Comparison of ENCODE assay signal across 20 cellular contexts in genomic region chr22:23744001-23744400, GRCh38. TPM values are rescaled to one million over a fixed set of nuclear protein-coding genes. Genes with fewer than 3 reads are reported as not detected.
DNase-seq lines count a peak whose midpoint lies in the region; ATAC-seq, FAIRE-seq and TF ChIP-seq lines count a peak whose summit lies in the region.
"Had no signal": no experiment of that assay in that cellular context is flagged by ENCODE, and none has a peak within 500 bp of the region (broad histone marks: within the 10 kb centered on the region; RNA-seq: fewer than 3 reads in every experiment).

No MANE protein-coding gene starts in this region.

- in situ Hi-C loops in GM12878 (cut with MboI), result no loop called here

- DNase-seq in GM12878 (ENCODE audit: low read depth, low spot score) (no peak), osteoblast (ENCODE audit: insufficient read length, low spot score, missing footprints) (peak; percentile 65), COLO668 (lab: John Stamatoyannopoulos, UW; ENCODE audit: unreplicated experiment) (no peak)
- DNase-seq: BE2C; Caco-2; CD4-positive, CD25-positive, alpha-beta regulatory T cell; CD8-positive, alpha-beta memory T cell; H9 had no signal

- H3K9ac ChIP-seq in GM12878 (ENCODE audit: control insufficient read depth, insufficient read depth, low read length) (no peak overlapping the region), subcutaneous abdominal adipose tissue (ENCODE audit: low read length in 5 of 5) (peak overlapping the region in 1 of 5 donors; percentile 76)

- no peak for TF ChIP-seq RAD21 in GM12878 (IDR thresholded peaks at IDR 0.05; ENCODE audit: insufficient read depth, low read depth, low read length)

- H4K20me1 ChIP-seq in GM12878 (ENCODE audit: control insufficient read depth, insufficient read depth), result no peaks in the 10 kb centered on the region
- H4K20me1 ChIP-seq in osteoblast (ENCODE audit: insufficient read depth, low read length), result peaks cover 4% of the 10 kb centered on the region

- WGBS in GM12878 (ENCODE audit: insufficient coverage, insufficient replicate concordance, low lambda C conversion rate, missing lambda C conversion rate), result 95% methylated on average over 13 of the region's 13 CpGs

- no peak for TF ChIP-seq EP300 in GM12878 (IDR thresholded peaks at IDR 0.05; ENCODE audit: borderline replicate concordance in 1 of 2, control insufficient read depth in 1 of 2, low read depth in 2 of 2, low read length in 2 of 2)

- H3K36me3 ChIP-seq in GM12878 (ENCODE audit: control insufficient read depth in 2 of 2, insufficient read depth in 2 of 2, low read length in 1 of 2), result no peaks in the 10 kb centered on the region; a peak in 1 of 4 replicates
- peaks cover 25% of the 10 kb centered on the region for H3K36me3 ChIP-seq in osteoblast (ENCODE audit: insufficient read depth, low read length)
- H3K36me3 ChIP-seq in subcutaneous abdominal adipose tissue (ENCODE audit: control insufficient read depth in 5 of 5, insufficient read depth in 5 of 5, low read length in 5 of 5), result peaks cover 4 to 42% (median 29%) of the 10 kb centered on the region in 5 donors

- RAD21 ChIA-PET in GM12878 (lab: Charles Lee; ENCODE audit: unreplicated experiment), result no interaction called here

- no TSS peak for BruUV-seq in GM12878 (replicated peaks; lab: Mats Ljungman, UMichigan)

- H3K4me2 ChIP-seq in GM12878 (ENCODE audit: control insufficient read depth, insufficient read depth) (no peak overlapping the region), osteoblast (ENCODE audit: insufficient read depth, low read length) (no peak overlapping the region)

- H2AFZ ChIP-seq in GM12878 (ENCODE audit: control insufficient read depth, low read depth, low read length) (no peak overlapping the region), osteoblast (ENCODE audit: low read length) (no peak overlapping the region)

- intact Hi-C loops in GM12878 (cut with micrococcal nuclease; ENCODE audit: unreplicated experiment), result no loop called here

- H3K9me3 ChIP-seq in GM12878 (replicated peaks; ENCODE audit: control insufficient read depth, insufficient read depth, low read length), result no peaks in the 10 kb centered on the region; the same call in 2 of the 3 replicates
- H3K9me3 ChIP-seq in osteoblast (ENCODE audit: low read depth, low read length), result peaks cover 5% of the 10 kb centered on the region
- H3K9me3 ChIP-seq in subcutaneous abdominal adipose tissue (ENCODE audit: control insufficient read depth in 5 of 5, low read length in 5 of 5), result peaks cover 0 to 3% (median 0%) of the 10 kb centered on the region in 5 donors
- H3K9me3 ChIP-seq: BE2C, Caco-2 had no signal

- H3K4me3 ChIP-seq in GM12878 (no peak overlapping the region), osteoblast (ENCODE audit: insufficient read depth, low read length) (no peak overlapping the region), subcutaneous abdominal adipose tissue (ENCODE audit: low read depth in 1 of 5, low read length in 5 of 5) (no peak overlapping the region)

- FAIRE-seq in GM12878 (lab: Jason Lieb, UNC), result no peak
- FAIRE-seq: D721Med, G401.6, GM12892, GM18507, H1, HepG2 had no signal

- H3K27me3 ChIP-seq in GM12878 (replicated peaks in 1 of 2; ENCODE audit: control insufficient read depth in 2 of 2, insufficient read depth in 2 of 2, low read length in 1 of 2) (no peaks in the 10 kb centered on the region), osteoblast (ENCODE audit: insufficient read depth, low read length) (no peaks in the 10 kb centered on the region), subcutaneous abdominal adipose tissue (ENCODE audit: control insufficient read depth in 5 of 5, insufficient read depth in 4 of 5, low read length in 5 of 5) (peaks cover 0 to 5% (median 0%) of the 10 kb centered on the region in 5 donors)
- H3K27me3 ChIP-seq: BE2C had no signal

- SMC1A ChIA-PET in GM12878 (lab: Charles Lee; ENCODE audit: uncharacterized antibody, unreplicated experiment), result interaction anchor here (0.7 kb wide), 1 partner anchor 13 kb away, joined by 3 read pairs; no protein-coding TSS in a partner anchor

- CTCF ChIA-PET in GM12878 (lab: Yijun Ruan, JAX), result no interaction called here

- no peaks in the 10 kb centered on the region for H3K4me1 ChIP-seq in GM12878 (ENCODE audit: control insufficient read depth, insufficient read depth, low read length)
- H3K4me1 ChIP-seq in osteoblast (ENCODE audit: insufficient read depth, low read length), result no peaks in the 10 kb centered on the region
- H3K4me1 ChIP-seq in subcutaneous abdominal adipose tissue (ENCODE audit: control insufficient read depth in 5 of 5, insufficient read depth in 5 of 5, low read length in 5 of 5), result peaks cover 11 to 33% (median 24%) of the 10 kb centered on the region in 5 donors
- H3K4me1 ChIP-seq: BE2C, Caco-2 had no signal

- no peak for TF ChIP-seq POLR2A in GM12878 (IDR thresholded peaks at IDR 0.05; ENCODE audit: low read depth, low read length)

- H3K27ac ChIP-seq in GM12878 (ENCODE audit: control insufficient read depth, insufficient read depth) (no peak overlapping the region), cingulate gyrus (ENCODE audit: low read depth, low read length) (peak overlapping the region; percentile 77), osteoblast (ENCODE audit: low read depth, low read length) (no peak overlapping the region), subcutaneous abdominal adipose tissue (ENCODE audit: low read depth, low read length) (peak overlapping the region; percentile 84)

- no peaks in the 10 kb centered on the region for H3K79me2 ChIP-seq in GM12878 (ENCODE audit: control insufficient read depth, insufficient read depth, low read length)
- H3K79me2 ChIP-seq in osteoblast (ENCODE audit: insufficient read depth, low read length), result peaks cover 8% of the 10 kb centered on the region

- POLR2A ChIA-PET in GM12878 (lab: Charles Lee), result interaction anchor here (0.5 to 1.6 kb wide), 2 partner anchors 11 to 19 kb away, joined by 3 to 7 read pairs; no protein-coding TSS in a partner anchor

- TF ChIP-seq CTCF in GM12878 (IDR thresholded peaks at IDR 0.05 in 2 of 3, conservative IDR thresholded peaks at IDR 0.05 in 1 of 3; ENCODE audit: control insufficient read depth in 2 of 3, extremely low read depth in 1 of 3, insufficient read depth in 1 of 3, low read depth in 3 of 3, low read length in 3 of 3) (no peak), osteoblast (IDR thresholded peaks at IDR 0.05; ENCODE audit: extremely low read depth, low read depth, low read length) (no peak)

- no peak for ATAC-seq in GM12878
- ATAC-seq in GM21515 (IDR thresholded peaks at IDR 0.05; ENCODE audit: unreplicated experiment), result no peak
- no peak for ATAC-seq in GM18873 (IDR thresholded peaks at IDR 0.05; ENCODE audit: low FRiP score, unreplicated experiment)
- ATAC-seq: HepG2 had no signal

RNA-seq across cellular contexts. Expression of gene ZNF70, which starts 6.9 kb away (rescaled TPM):
- 8.7 and 9.9 TPM in 2 replicates for total RNA-seq in GM12878 (2013; cell fraction: nucleolus; rRNA removed)
- total RNA-seq in GM12878 (2014; rRNA removed) (1.6 and 1.7 TPM in 2 replicates), GM12878 (2014; rRNA removed; fragmentation: Illumina TruSeq; extraction: Trizol) (1.6 and 1.8 TPM in 2 replicates), GM12878 (2021) (2.3 and 2.4 TPM in 2 replicates), osteoblast (6.5 and 7.4 TPM in 2 replicates)
- polyA plus RNA-seq in GM12878 (2011; ENCODE audit: low read depth), result 0.93 TPM
- polyA plus RNA-seq in GM12878 (2011; rRNA removed) (0.24 and 0.33 TPM in 2 replicates), GM12878 (2014; fragmentation: Illumina TruSeq; extraction: Trizol) (1.1 and 1.3 TPM in 2 replicates), GM12878 (2014; fragmentation: Nextera tagmentation; extraction: Ambion mirVana) (under 1 TPM; 0.15 to 0.21 TPM), GM12878 (2014; rRNA removed) (0.94 and 1.2 TPM in 2 replicates), GM12878 (2016; fragmentation: Nextera tagmentation; extraction: Ambion mirVana) (under 1 TPM; 0.69 to 0.76 TPM)
- polyA plus RNA-seq in GM12878 (2011; cell fraction: cytosol; rRNA removed), result 0.45 and 0.63 TPM in 2 replicates
- 0.81 and 1.3 TPM in 2 replicates for polyA plus RNA-seq in GM12878 (2011; cell fraction: nucleus; rRNA removed)
- 1.0 and 1.6 TPM in 2 replicates for polyA plus RNA-seq in GM12878 (2012)
- polyA minus RNA-seq in GM12878 (2011; rRNA and poly(A)+ RNA removed), result 0.73 and 1.3 TPM in 2 replicates
- 0.42 and 0.94 TPM in 2 replicates for polyA minus RNA-seq in GM12878 (2011; cell fraction: cytosol; rRNA and poly(A)+ RNA removed)
- polyA minus RNA-seq in GM12878 (2011; cell fraction: nucleus; rRNA and poly(A)+ RNA removed), result 0.48 and 0.86 TPM in 2 replicates

RNA-seq across cellular contexts. Expression of gene VPREB3, which starts 10.2 kb away (rescaled TPM):
- total RNA-seq in GM12878 (2013; cell fraction: nucleolus; rRNA removed), result 1.9 and 3.7 TPM in 2 replicates
- total RNA-seq in GM12878 (2014; rRNA removed) (27.4 and 31.2 TPM in 2 replicates), GM12878 (2014; rRNA removed; fragmentation: Illumina TruSeq; extraction: Trizol) (20.3 and 20.6 TPM in 2 replicates), GM12878 (2021) (24.1 and 25.7 TPM in 2 replicates), osteoblast (not detected in 2 replicates)
- 115 TPM for polyA plus RNA-seq in GM12878 (2011; ENCODE audit: low read depth)
- polyA plus RNA-seq in GM12878 (2011; rRNA removed) (0.35 and 0.75 TPM in 2 replicates), GM12878 (2014; fragmentation: Illumina TruSeq; extraction: Trizol) (9.5 and 21.9 TPM in 2 replicates), GM12878 (2014; fragmentation: Nextera tagmentation; extraction: Ambion mirVana) (10 to 100 TPM; 55.0 to 79.5 TPM), GM12878 (2014; rRNA removed) (41.3 and 42.9 TPM in 2 replicates), GM12878 (2016; fragmentation: Nextera tagmentation; extraction: Ambion mirVana) (1 to 10 TPM; 6.1 to 6.6 TPM)
- polyA plus RNA-seq in GM12878 (2011; cell fraction: cytosol; rRNA removed), result 2.0 and 2.5 TPM in 2 replicates
- 0.87 and 1.1 TPM in 2 replicates for polyA plus RNA-seq in GM12878 (2011; cell fraction: nucleus; rRNA removed)
- polyA plus RNA-seq in GM12878 (2012), result 35.8 and 59.7 TPM in 2 replicates
- polyA minus RNA-seq in GM12878 (2011; rRNA and poly(A)+ RNA removed), result 3.3 TPM in 1 of 2 replicates, not detected in the other
- not detected in 2 replicates for polyA minus RNA-seq in GM12878 (2011; cell fraction: cytosol; rRNA and poly(A)+ RNA removed)
- polyA minus RNA-seq in GM12878 (2011; cell fraction: nucleus; rRNA and poly(A)+ RNA removed), result not detected in 2 replicates
- total RNA-seq: A172; Caco-2; CD8-positive, alpha-beta memory T cell; HepG2 had no signal
- polyA plus RNA-seq: CD8-positive, alpha-beta memory T cell had no signal

RNA-seq across cellular contexts. Expression of gene C22orf15, which starts 18.8 kb away (rescaled TPM):
- total RNA-seq in GM12878 (2013; cell fraction: nucleolus; rRNA removed), result 0.54 and 0.71 TPM in 2 replicates
- 0.16 and 0.40 TPM in 2 replicates for total RNA-seq in GM12878 (2014; rRNA removed)
- not detected in 2 replicates for total RNA-seq in GM12878 (2014; rRNA removed; fragmentation: Illumina TruSeq; extraction: Trizol)
- total RNA-seq in GM12878 (2021), result 0.40 TPM in 1 of 2 replicates, not detected in the other
- 0.75 TPM for polyA plus RNA-seq in GM12878 (2011; ENCODE audit: low read depth)
- 0.05 TPM in 1 of 2 replicates, not detected in the other for polyA plus RNA-seq in GM12878 (2011; rRNA removed)
- polyA plus RNA-seq in GM12878 (2011; cell fraction: cytosol; rRNA removed), result 0.07 and 0.13 TPM in 2 replicates
- 0.26 and 0.58 TPM in 2 replicates for polyA plus RNA-seq in GM12878 (2011; cell fraction: nucleus; rRNA removed)
- 1.1 TPM in 2 replicates for polyA plus RNA-seq in GM12878 (2012)
- 0.11 and 0.12 TPM in 2 replicates for polyA plus RNA-seq in GM12878 (2014; fragmentation: Illumina TruSeq; extraction: Trizol)
- polyA plus RNA-seq in GM12878 (2014; fragmentation: Nextera tagmentation; extraction: Ambion mirVana), result under 1 TPM in 1 of 2 experiments, not detected in 1; 0.07 TPM
- 0.04 and 0.47 TPM in 2 replicates for polyA plus RNA-seq in GM12878 (2014; rRNA removed)
- polyA plus RNA-seq in GM12878 (2016; fragmentation: Nextera tagmentation; extraction: Ambion mirVana), result under 1 TPM; 0.13 to 0.23 TPM
- 0.26 TPM in 1 of 2 replicates, not detected in the other for polyA minus RNA-seq in GM12878 (2011; rRNA and poly(A)+ RNA removed)
- polyA minus RNA-seq in GM12878 (2011; cell fraction: cytosol; rRNA and poly(A)+ RNA removed), result not detected in 2 replicates
- not detected in 2 replicates for polyA minus RNA-seq in GM12878 (2011; cell fraction: nucleus; rRNA and poly(A)+ RNA removed)
- 0.72 and 0.88 TPM in 2 replicates for total RNA-seq in osteoblast
- total RNA-seq: Caco-2, HepG2 had no signal
- polyA plus RNA-seq: HepG2, IgD-negative memory B cell had no signal

RNA-seq across cellular contexts. Expression of gene CHCHD10, which starts 23.8 kb away (rescaled TPM):
- 4.8 and 18.2 TPM in 2 replicates for total RNA-seq in GM12878 (2013; cell fraction: nucleolus; rRNA removed)
- total RNA-seq in GM12878 (2014; rRNA removed) (78.0 and 104 TPM in 2 replicates), GM12878 (2014; rRNA removed; fragmentation: Illumina TruSeq; extraction: Trizol) (103 and 117 TPM in 2 replicates), GM12878 (2021) (237 and 241 TPM in 2 replicates), osteoblast (0.88 and 1.1 TPM in 2 replicates)
- polyA plus RNA-seq in GM12878 (2011; ENCODE audit: low read depth), result 141 TPM
- polyA plus RNA-seq in GM12878 (2011; rRNA removed) (23.9 and 34.4 TPM in 2 replicates), GM12878 (2014; fragmentation: Illumina TruSeq; extraction: Trizol) (27.2 and 126 TPM in 2 replicates), GM12878 (2014; fragmentation: Nextera tagmentation; extraction: Ambion mirVana) (100 to 1,000 TPM in 1 of 2 experiments, 10 to 100 TPM in 1; 13.2 to 216 TPM), GM12878 (2014; rRNA removed) (129 and 191 TPM in 2 replicates), GM12878 (2016; fragmentation: Nextera tagmentation; extraction: Ambion mirVana) (100 to 1,000 TPM; 135 to 202 TPM)
- 103 and 111 TPM in 2 replicates for polyA plus RNA-seq in GM12878 (2011; cell fraction: cytosol; rRNA removed)
- polyA plus RNA-seq in GM12878 (2011; cell fraction: nucleus; rRNA removed), result 51.2 and 87.5 TPM in 2 replicates
- 181 and 188 TPM in 2 replicates for polyA plus RNA-seq in GM12878 (2012)
- 36.1 and 61.2 TPM in 2 replicates for polyA minus RNA-seq in GM12878 (2011; rRNA and poly(A)+ RNA removed)
- 56.9 and 67.5 TPM in 2 replicates for polyA minus RNA-seq in GM12878 (2011; cell fraction: cytosol; rRNA and poly(A)+ RNA removed)
- 6.9 and 7.4 TPM in 2 replicates for polyA minus RNA-seq in GM12878 (2011; cell fraction: nucleus; rRNA and poly(A)+ RNA removed)

RNA-seq across cellular contexts. Expression of gene MMP11, which starts 28.6 kb away (rescaled TPM):
- 2.0 and 2.7 TPM in 2 replicates for total RNA-seq in GM12878 (2013; cell fraction: nucleolus; rRNA removed)
- 0.60 and 1.0 TPM in 2 replicates for total RNA-seq in GM12878 (2014; rRNA removed)
- total RNA-seq in GM12878 (2014; rRNA removed; fragmentation: Illumina TruSeq; extraction: Trizol), result not detected in 2 replicates
- 0.41 and 0.48 TPM in 2 replicates for total RNA-seq in GM12878 (2021)
- 0.20 TPM for polyA plus RNA-seq in GM12878 (2011; ENCODE audit: low read depth)
- polyA plus RNA-seq in GM12878 (2011; rRNA removed), result 0.12 TPM in 1 of 2 replicates, not detected in the other
- 0.06 and 0.08 TPM in 2 replicates for polyA plus RNA-seq in GM12878 (2011; cell fraction: cytosol; rRNA removed)
- polyA plus RNA-seq in GM12878 (2011; cell fraction: nucleus; rRNA removed), result 0.16 and 0.44 TPM in 2 replicates
- 0.17 and 0.37 TPM in 2 replicates for polyA plus RNA-seq in GM12878 (2012)
- 0.03 TPM in 1 of 2 replicates, not detected in the other for polyA plus RNA-seq in GM12878 (2014; fragmentation: Illumina TruSeq; extraction: Trizol)
- polyA plus RNA-seq in GM12878 (2014; fragmentation: Nextera tagmentation; extraction: Ambion mirVana), result under 1 TPM in 1 of 2 experiments, not detected in 1; 0.05 TPM
- 0.18 and 1.1 TPM in 2 replicates for polyA plus RNA-seq in GM12878 (2014; rRNA removed)
- under 1 TPM; 0.20 to 0.48 TPM for polyA plus RNA-seq in GM12878 (2016; fragmentation: Nextera tagmentation; extraction: Ambion mirVana)
- 0.10 TPM in 1 of 2 replicates, not detected in the other for polyA minus RNA-seq in GM12878 (2011; rRNA and poly(A)+ RNA removed)
- polyA minus RNA-seq in GM12878 (2011; cell fraction: cytosol; rRNA and poly(A)+ RNA removed), result not detected in 2 replicates
- polyA minus RNA-seq in GM12878 (2011; cell fraction: nucleus; rRNA and poly(A)+ RNA removed), result 0.19 TPM in 1 of 2 replicates, not detected in the other
- 23.5 and 41.3 TPM in 2 replicates for total RNA-seq in osteoblast

Comparison
In these comparisons a context has a peak if more than half of its experiments do, and no peak if none do; other contexts are left out.
1. H3K27ac ChIP-seq: peak in cingulate gyrus (single experiment) and subcutaneous abdominal adipose tissue (single experiment); none in GM12878 (single experiment) and osteoblast (single experiment).